In genomic region chr1:157045251-157046218, GRCh38 we compare ENCODE assay signal across 8 cellular contexts. TPM values are rescaled to one million over a fixed set of nuclear protein-coding genes. Genes with fewer than 3 reads are reported as not detected.
A peak's percentile ranks its signal among the peaks of the same experiment; 100 is the strongest.
DNase-seq lines count a peak whose midpoint lies in the region; TF ChIP-seq lines count a peak whose summit lies in the region.

A gene with protein sequence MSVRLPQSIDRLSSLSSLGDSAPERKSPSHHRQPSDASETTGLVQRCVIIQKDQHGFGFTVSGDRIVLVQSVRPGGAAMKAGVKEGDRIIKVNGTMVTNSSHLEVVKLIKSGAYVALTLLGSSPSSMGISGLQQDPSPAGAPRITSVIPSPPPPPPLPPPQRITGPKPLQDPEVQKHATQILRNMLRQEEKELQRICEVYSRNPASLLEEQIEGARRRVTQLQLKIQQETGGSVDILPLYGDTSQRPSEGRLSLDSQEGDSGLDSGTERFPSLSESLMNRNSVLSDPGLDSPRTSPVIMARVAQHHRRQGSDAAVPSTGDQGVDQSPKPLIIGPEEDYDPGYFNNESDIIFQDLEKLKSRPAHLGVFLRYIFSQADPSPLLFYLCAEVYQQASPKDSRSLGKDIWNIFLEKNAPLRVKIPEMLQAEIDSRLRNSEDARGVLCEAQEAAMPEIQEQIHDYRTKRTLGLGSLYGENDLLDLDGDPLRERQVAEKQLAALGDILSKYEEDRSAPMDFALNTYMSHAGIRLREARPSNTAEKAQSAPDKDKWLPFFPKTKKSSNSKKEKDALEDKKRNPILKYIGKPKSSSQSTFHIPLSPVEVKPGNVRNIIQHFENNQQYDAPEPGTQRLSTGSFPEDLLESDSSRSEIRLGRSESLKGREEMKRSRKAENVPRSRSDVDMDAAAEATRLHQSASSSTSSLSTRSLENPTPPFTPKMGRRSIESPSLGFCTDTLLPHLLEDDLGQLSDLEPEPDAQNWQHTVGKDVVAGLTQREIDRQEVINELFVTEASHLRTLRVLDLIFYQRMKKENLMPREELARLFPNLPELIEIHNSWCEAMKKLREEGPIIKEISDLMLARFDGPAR (N-terminal part only) (minus strand): TSS chr1:157045742. CDS start chr1:157044330, 1,412 bp downstream.

- WGBS in thyroid gland, 2 donors = 0 to 1% methylated on average over 35 to 60 of the region's 120 CpGs

- H3K9me3 ChIP-seq in BE2C (no peaks in the 10 kb centered on the region; the same call in 1 of the 2 replicates), muscle layer of colon (ENCODE audit: low read length) (no peaks in the 10 kb centered on the region), thyroid gland (no peaks in the 10 kb centered on the region)

- in situ Hi-C loops in GM18951 (cut with MboI; ENCODE audit: low sequenced_read_pairs, unreplicated experiment) = no loop called here

- TF ChIP-seq CTCF in BE2C (IDR thresholded peaks at IDR 0.05; ENCODE audit: low read depth, low read length) (no peak), HL-60 (IDR thresholded peaks at IDR 0.05; ENCODE audit: insufficient read depth, low read length) (no peak), thyroid gland (IDR thresholded peaks at IDR 0.05) (peak in 1 of 6 experiments; percentile 5)

- H3K36me3 ChIP-seq in BE2C (no peaks in the 10 kb centered on the region; the same call in 1 of the 2 replicates), muscle layer of colon (ENCODE audit: insufficient read depth, low read length) (no peaks in the 10 kb centered on the region), thyroid gland (no peaks in the 10 kb centered on the region)

- DNase-seq in BE2C (peak; percentile 96), HL-60 (ENCODE audit: low read depth in 1 of 2, low spot score in 1 of 2) (peak; percentile 60 to 72), NCI-H82 treated with DMSO at 0.1 percent for 48 hours (lab: John Stamatoyannopoulos, UW; ENCODE audit: unreplicated experiment) (peak; percentile 66), fibroblast of peridontal ligament (ENCODE audit: extremely low read depth) (peak; percentile 78), thyroid gland (peak; percentile 94 to 95)
- DNase-seq in activated T-cell treated with anti-CD3 and anti-CD28 coated beads, Interleukin-2, amount 50 U/mL, for 48 hours = peak; percentile 33 to 54

- intact Hi-C loops in thyroid gland (cut with DNase I) = no loop called here

- H3K27ac ChIP-seq in HL-60 (replicated peaks) = peak within 1 kb of the TSS; percentile 52
- H3K27ac ChIP-seq in muscle layer of colon (ENCODE audit: low read depth, low read length) = peak within 1 kb of the TSS; percentile 92
- peak within 1 kb of the TSS; percentile 71 to 89 (median 84) for H3K27ac ChIP-seq in thyroid gland

- H3K4me1 ChIP-seq in BE2C = no peaks in the 10 kb centered on the region; the same call in none of the 2 replicates
- H3K4me1 ChIP-seq in muscle layer of colon (ENCODE audit: insufficient read depth, low read length) = peaks cover 32% of the 10 kb centered on the region
- peaks cover 32 to 33% of the 10 kb centered on the region in 2 donors for H3K4me1 ChIP-seq in thyroid gland

- peak; percentile 65 for TF ChIP-seq POLR2A in GM18951 (IDR thresholded peaks at IDR 0.05; ENCODE audit: extremely low read depth, insufficient read depth, insufficient read length)
- peak; percentile 17 to 92 for TF ChIP-seq POLR2A in thyroid gland (IDR thresholded peaks at IDR 0.05)

- H3K27me3 ChIP-seq in BE2C = no peaks in the 10 kb centered on the region
- peaks cover under 1% of the 10 kb centered on the region for H3K27me3 ChIP-seq in HL-60 (ENCODE audit: insufficient read depth, poor library complexity, severe bottlenecking)
- H3K27me3 ChIP-seq in muscle layer of colon (ENCODE audit: control insufficient read depth in 1 of 2, insufficient read depth in 2 of 2, low read length in 2 of 2) = no peaks in the 10 kb centered on the region
- H3K27me3 ChIP-seq in thyroid gland = no peaks in the 10 kb centered on the region

- H3K9ac ChIP-seq in muscle layer of colon (ENCODE audit: low read length) = peak within 1 kb of the TSS; percentile 80

- peak within 1 kb of the TSS; percentile 92 for H3K4me3 ChIP-seq in BE2C (ENCODE audit: low read depth, low read length)
- peak within 1 kb of the TSS; percentile 57 for H3K4me3 ChIP-seq in HL-60 (replicated peaks; ENCODE audit: insufficient read depth, low read length)
- peak within 1 kb of the TSS; percentile 80 to 81 for H3K4me3 ChIP-seq in muscle layer of colon (ENCODE audit: low read depth in 1 of 2, low read length in 2 of 2)
- H3K4me3 ChIP-seq in thyroid gland (replicated peaks in 1 of 3) = peak within 1 kb of the TSS; percentile 38 to 54 (median 50)

RNA-seq across cellular contexts. Expression of the gene that starts here (rescaled TPM):
- polyA plus RNA-seq in BE2C (2012; ENCODE audit: insufficient read depth, insufficient read length, low read depth) = 44.0 TPM
- total RNA-seq in thyroid gland = 10 to 100 TPM; 31.2 to 56.2 (median 47.4) TPM

Comparison
In these comparisons a context has a peak if more than half of its experiments do, and no peak if none do; other contexts are left out.
1. Peak in every context shown above with its lines: DNase-seq, H3K4me3 ChIP-seq and H3K27ac ChIP-seq.
2. DNase-seq: peak in every context shown above with its lines; median percentile 96 in BE2C; 94 in thyroid gland; 78 in fibroblast of peridontal ligament; 66 in HL-60; 66 in NCI-H82 treated with DMSO at 0.1 percent for 48 hours; 44 in activated T-cell treated with anti-CD3 and anti-CD28 coated beads, Interleukin-2, amount 50 U/mL, for 48 hours.